Comparison of ENCODE assay signal across 9 cellular contexts in genomic region chr14:99055816-99056215, GRCh38.
DNase-seq lines count a peak whose midpoint lies in the region; ATAC-seq and TF ChIP-seq lines count a peak whose summit lies in the region.
"Had no signal": no experiment of that assay in that cellular context is flagged by ENCODE, and none has a peak within 500 bp of the region (broad histone marks: within the 10 kb centered on the region; RNA-seq: fewer than 3 reads in every experiment).

No MANE protein-coding gene starts in this region.

- TF ChIP-seq CTCF in heart left ventricle (IDR thresholded peaks at IDR 0.05) (no peak), type B pancreatic cell (conservative IDR thresholded peaks at IDR 0.05) (no peak)

- no peak overlapping the region for H3K4me3 Mint-ChIP-seq in naive thymus-derived CD4-positive, alpha-beta T cell
- no peak overlapping the region for H3K4me3 Mint-ChIP-seq in type B pancreatic cell

- no peaks in the 10 kb centered on the region for H3K27me3 Mint-ChIP-seq in naive thymus-derived CD4-positive, alpha-beta T cell
- no peaks in the 10 kb centered on the region for H3K27me3 Mint-ChIP-seq in type B pancreatic cell

- peak overlapping the region in 1 of 12 donors; percentile 27 for H3K27ac ChIP-seq in heart left ventricle
- no peak overlapping the region for H3K27ac ChIP-seq in naive thymus-derived CD4-positive, alpha-beta T cell (ENCODE audit: low read depth, low read length)

- WGBS in heart left ventricle, 4 donors: 64 to 77% (median 70%) methylated on average over 6 of the region's 6 CpGs

- intact Hi-C loops in left cardiac atrium (cut with DNase I): no loop called here
- intact Hi-C loops in heart left ventricle (cut with DNase I): no loop called here
- intact Hi-C loops in naive thymus-derived CD4-positive, alpha-beta T cell (cut with micrococcal nuclease): no loop called here

- DNase-seq in left cardiac atrium (no peak), heart left ventricle (no peak), type B pancreatic cell (ENCODE audit: extremely low spot score, unreplicated experiment) (no peak), LoVo (ENCODE audit: low spot score) (no peak), D341Med (ENCODE audit: low spot score) (no peak), EL (no peak)
- DNase-seq in activated T-helper 9 cell treated with anti-CD3 and anti-CD28 coated beads, Interleukin-2, amount 50 U/mL, for 16 hours (ENCODE audit: low read depth): peak; percentile 11
- DNase-seq in naive thymus-derived CD4-positive, alpha-beta T cell: peak in 3 of 9 donors; percentile 8 to 15 (median 13)
- DNase-seq: NCI-H1436 treated with DMSO at 0.1 percent for 48 hours had no signal

- POLR2A ChIA-PET in naive thymus-derived CD4-positive, alpha-beta T cell (lab: Charles Lee): no interaction called here

- H3K9me3 Mint-ChIP-seq in naive thymus-derived CD4-positive, alpha-beta T cell: peaks cover 0 to 34% (median 21%) of the 10 kb centered on the region in 11 donors
- H3K9me3 Mint-ChIP-seq in type B pancreatic cell: peaks cover 12% of the 10 kb centered on the region

- CTCF ChIA-PET in naive thymus-derived CD4-positive, alpha-beta T cell (lab: Charles Lee): interaction anchor here (1.0 kb wide), 1 partner anchor 232 kb away, joined by 3 read pairs; no protein-coding TSS in a partner anchor

- peaks cover 6 to 33% (median 22%) of the 10 kb centered on the region in 5 donors for H3K36me3 Mint-ChIP-seq in naive thymus-derived CD4-positive, alpha-beta T cell
- H3K36me3 Mint-ChIP-seq in type B pancreatic cell: peaks cover 8% of the 10 kb centered on the region

- H3K4me3 ChIP-seq in heart left ventricle: no peak overlapping the region
- no peak overlapping the region for H3K4me3 ChIP-seq in naive thymus-derived CD4-positive, alpha-beta T cell (ENCODE audit: low read length)

- no peaks in the 10 kb centered on the region for H3K36me3 ChIP-seq in heart left ventricle
- H3K36me3 ChIP-seq in naive thymus-derived CD4-positive, alpha-beta T cell (ENCODE audit: control insufficient read depth in 2 of 3, insufficient read depth in 3 of 3, low read length in 3 of 3): no peaks in the 10 kb centered on the region

- TF ChIP-seq POLR2A in heart left ventricle (IDR thresholded peaks at IDR 0.05): no peak

- no peaks in the 10 kb centered on the region for H3K27me3 ChIP-seq in heart left ventricle
- no peaks in the 10 kb centered on the region for H3K27me3 ChIP-seq in naive thymus-derived CD4-positive, alpha-beta T cell (ENCODE audit: control insufficient read depth in 2 of 2, insufficient read depth in 2 of 2, low read length in 2 of 2)

- peak; percentile 26 to 72 for ATAC-seq in left cardiac atrium
- ATAC-seq in heart left ventricle: no peak
- ATAC-seq in naive thymus-derived CD4-positive, alpha-beta T cell: peak; percentile 84

- H3K4me1 ChIP-seq in heart left ventricle: no peaks in the 10 kb centered on the region
- peaks cover 0 to 19% of the 10 kb centered on the region in 2 donors for H3K4me1 ChIP-seq in naive thymus-derived CD4-positive, alpha-beta T cell (ENCODE audit: control insufficient read depth in 2 of 2, insufficient read depth in 2 of 2, low read length in 2 of 2)

- peak overlapping the region in 4 of 9 donors; percentile 41 to 53 (median 51) for H3K27ac Mint-ChIP-seq in naive thymus-derived CD4-positive, alpha-beta T cell
- H3K27ac Mint-ChIP-seq in type B pancreatic cell: peak overlapping the region; percentile 76

- peaks cover 0 to 27% (median 17%) of the 10 kb centered on the region in 12 donors for H3K9me3 ChIP-seq in heart left ventricle
- peaks cover 0 to 7% (median 0%) of the 10 kb centered on the region in 3 experiments for H3K9me3 ChIP-seq in naive thymus-derived CD4-positive, alpha-beta T cell (ENCODE audit: control insufficient read depth in 2 of 3, low read length in 3 of 3)

- peaks cover 3 to 18% (median 14%) of the 10 kb centered on the region in 7 donors for H3K4me1 Mint-ChIP-seq in naive thymus-derived CD4-positive, alpha-beta T cell
- H3K4me1 Mint-ChIP-seq in type B pancreatic cell (ENCODE audit: unreplicated experiment): no peaks in the 10 kb centered on the region

Comparison
In these comparisons a context has a peak if more than half of its experiments do, and no peak if none do; other contexts are left out.
1. ATAC-seq: peak in left cardiac atrium (2 of 2) and naive thymus-derived CD4-positive, alpha-beta T cell (single experiment); none in heart left ventricle (0 of 4).